Comparison of ENCODE assay signal across 8 cellular contexts in genomic region chr22:22507743-22508273, GRCh38. TPM values are rescaled to one million over a fixed set of nuclear protein-coding genes. Genes with fewer than 3 reads are reported as not detected.
A peak's percentile ranks its signal among the peaks of the same experiment; 100 is the strongest.
DNase-seq lines count a peak whose midpoint lies in the region; ATAC-seq, FAIRE-seq and TF ChIP-seq lines count a peak whose summit lies in the region.

No MANE protein-coding gene starts in this region.

- peaks cover 3% of the 10 kb centered on the region for H3K4me1 Mint-ChIP-seq in astrocyte (ENCODE audit: low read depth, unreplicated experiment)

- peaks cover 11% of the 10 kb centered on the region for H3K36me3 Mint-ChIP-seq in astrocyte (ENCODE audit: low read depth, unreplicated experiment)

- H3K36me3 ChIP-seq in left ventricle myocardium inferior (no peaks in the 10 kb centered on the region), astrocyte (ENCODE audit: insufficient read depth, low read length) (peaks cover 6% of the 10 kb centered on the region), mesendoderm (ENCODE audit: control insufficient read depth, insufficient read depth, low read length) (no peaks in the 10 kb centered on the region), aorta (ENCODE audit: control insufficient read depth in 1 of 2, insufficient read depth in 2 of 2, low read length in 1 of 2) (no peaks in the 10 kb centered on the region)

- H3K27me3 ChIP-seq in left ventricle myocardium inferior (ENCODE audit: low read depth) (peaks cover 40% of the 10 kb centered on the region), astrocyte (ENCODE audit: insufficient read depth, low read length) (no peaks in the 10 kb centered on the region), mesendoderm (ENCODE audit: insufficient read depth, low read length, poor library complexity) (no peaks in the 10 kb centered on the region), aorta (ENCODE audit: control insufficient read depth in 1 of 2, insufficient read depth in 2 of 2, low read length in 1 of 2) (no peaks in the 10 kb centered on the region)

- H4K8ac ChIP-seq in mesendoderm (ENCODE audit: low read depth, low read length) = peak overlapping the region; percentile 84

- H3K4me2 ChIP-seq in astrocyte (ENCODE audit: low read length) (peak overlapping the region; percentile 89), mesendoderm (ENCODE audit: low read length) (peak overlapping the region; percentile 74)

- peak overlapping the region; percentile 97 for H2AFZ ChIP-seq in astrocyte (ENCODE audit: low read depth, low read length)

- H2BK5ac ChIP-seq in mesendoderm (ENCODE audit: low read length) = no peak overlapping the region

- H3K4ac ChIP-seq in mesendoderm (ENCODE audit: low read depth, low read length) = no peak overlapping the region

- TF ChIP-seq CTCF in left ventricle myocardium inferior (IDR thresholded peaks at IDR 0.05; ENCODE audit: borderline replicate concordance) (no peak), astrocyte (IDR thresholded peaks at IDR 0.05; ENCODE audit: insufficient read depth, low read depth, low read length) (no peak)

- H3K9ac ChIP-seq in astrocyte (ENCODE audit: low read length) = peak overlapping the region; percentile 84
- peak overlapping the region; percentile 94 for H3K9ac ChIP-seq in mesendoderm (ENCODE audit: low read length)

- peaks cover 5% of the 10 kb centered on the region for H3K79me1 ChIP-seq in mesendoderm (ENCODE audit: low read length)

- no peaks in the 10 kb centered on the region for H3K79me2 ChIP-seq in astrocyte (ENCODE audit: insufficient read depth, low read length)
- no peaks in the 10 kb centered on the region for H3K79me2 ChIP-seq in mesendoderm (ENCODE audit: control insufficient read depth, insufficient read depth, low read length)

- no peak overlapping the region for H2BK15ac ChIP-seq in mesendoderm (replicated peaks; ENCODE audit: low read depth)

- H3K4me1 ChIP-seq in left ventricle myocardium inferior (peaks cover 7% of the 10 kb centered on the region), astrocyte (ENCODE audit: insufficient read depth, low read length) (peaks cover 3% of the 10 kb centered on the region), mesendoderm (ENCODE audit: control insufficient read depth, low read depth, low read length) (no peaks in the 10 kb centered on the region), aorta (ENCODE audit: control insufficient read depth in 1 of 2, insufficient read depth in 2 of 2, low read length in 2 of 2) (no peaks in the 10 kb centered on the region)

- H3K27ac ChIP-seq in left ventricle myocardium inferior (replicated peaks) (no peak overlapping the region), astrocyte (ENCODE audit: low read depth, low read length) (no peak overlapping the region), mesendoderm (ENCODE audit: low read depth, low read length) (no peak overlapping the region), aorta (ENCODE audit: low read depth in 1 of 2, low read length in 2 of 2) (no peak overlapping the region)

- H2BK120ac ChIP-seq in mesendoderm (ENCODE audit: low read depth, low read length) = no peak overlapping the region

- no peak for ATAC-seq in HG03139 (IDR thresholded peaks at IDR 0.05; ENCODE audit: unreplicated experiment)
- ATAC-seq in aorta (ENCODE audit: low FRiP score) = no peak
- no peak for ATAC-seq in GM21515 (IDR thresholded peaks at IDR 0.05; ENCODE audit: unreplicated experiment)
- no peak for ATAC-seq in HG02973 (IDR thresholded peaks at IDR 0.05; ENCODE audit: unreplicated experiment)

- no CpG with 5 or more reads among the region's 13 CpGs for WGBS in mesendoderm (ENCODE audit: extremely low coverage, insufficient coverage, low lambda C conversion rate)
- 32 to 35% methylated on average over 13 of the region's 13 CpGs for WGBS in aorta, 2 donors

- DNase-seq in left ventricle myocardium inferior (no peak), cardiac septum (ENCODE audit: low spot score) (no peak), astrocyte (ENCODE audit: low read depth) (no peak), mesendoderm (peak; percentile 25), aorta (no peak)

- peak overlapping the region; percentile 94 for H3K56ac ChIP-seq in mesendoderm (ENCODE audit: low read length)

- FAIRE-seq in astrocyte (lab: Jason Lieb, UNC) = no peak

- H3K18ac ChIP-seq in mesendoderm (ENCODE audit: low read length) = peak overlapping the region; percentile 4

- H3K4me3 Mint-ChIP-seq in astrocyte (ENCODE audit: unreplicated experiment) = peak overlapping the region; percentile 88

- peaks cover 5% of the 10 kb centered on the region for H3K9me3 Mint-ChIP-seq in astrocyte (ENCODE audit: unreplicated experiment)

- intact Hi-C loops in left ventricle myocardium inferior (cut with micrococcal nuclease) = no loop called here
- intact Hi-C loops in cardiac septum (cut with DNase I) = no loop called here
- intact Hi-C loops in aorta (cut with DNase I) = no loop called here

- no peak overlapping the region for H2AK5ac ChIP-seq in mesendoderm (ENCODE audit: low read length)

- H3K27ac Mint-ChIP-seq in astrocyte (ENCODE audit: unreplicated experiment) = peak overlapping the region; percentile 55

- H3K4me3 ChIP-seq in left ventricle myocardium inferior = peak overlapping the region; percentile 68
- H3K4me3 ChIP-seq in astrocyte (ENCODE audit: insufficient read depth, low read depth, low read length) = peak overlapping the region; percentile 74
- H3K4me3 ChIP-seq in mesendoderm (ENCODE audit: low read length) = peak overlapping the region; percentile 90
- H3K4me3 ChIP-seq in aorta (ENCODE audit: low read length in 2 of 2) = no peak overlapping the region

- H3K9me3 ChIP-seq in left ventricle myocardium inferior (replicated peaks) (peaks cover 33% of the 10 kb centered on the region), astrocyte (ENCODE audit: insufficient read depth, low read depth, low read length) (peaks cover 3% of the 10 kb centered on the region), aorta (ENCODE audit: control insufficient read depth, low read length) (peaks cover 8% of the 10 kb centered on the region)

- peaks cover 13% of the 10 kb centered on the region for H3K27me3 Mint-ChIP-seq in astrocyte (ENCODE audit: low read depth, unreplicated experiment)

- H3K23ac ChIP-seq in mesendoderm (ENCODE audit: low read length) = no peak overlapping the region

- H4K20me1 ChIP-seq in astrocyte (ENCODE audit: insufficient read depth, low read length) = no peaks in the 10 kb centered on the region

- no peak overlapping the region for H4K5ac ChIP-seq in mesendoderm (ENCODE audit: low read length)

RNA-seq across cellular contexts. Expression of gene ZNF280B, which starts 0.7 kb away (rescaled TPM):
- total RNA-seq in left ventricle myocardium inferior (0.96 TPM), cardiac septum (0.57 TPM), astrocyte (4.0 and 4.7 TPM in 2 replicates), aorta (under 1 TPM; 0.21 to 0.29 TPM)
- 4.8 TPM for polyA plus RNA-seq in mesendoderm (2013, experiment 1 of 2)
- 4.9 TPM for polyA plus RNA-seq in mesendoderm (2013, experiment 2 of 2)
- polyA plus RNA-seq in aorta = not detected

RNA-seq across cellular contexts. Expression of gene ZNF280A, which starts 12.3 kb away (rescaled TPM):
- total RNA-seq in left ventricle myocardium inferior (not detected), cardiac septum (not detected), astrocyte (0.09 TPM in 1 of 2 replicates, not detected in the other), aorta (not detected)
- 0.14 TPM for polyA plus RNA-seq in mesendoderm (2013, experiment 1 of 2)
- polyA plus RNA-seq in mesendoderm (2013, experiment 2 of 2) = 0.18 TPM
- polyA plus RNA-seq in aorta = not detected

RNA-seq across cellular contexts. Expression of gene PRAME, which starts 51.3 kb away (rescaled TPM):
- total RNA-seq in left ventricle myocardium inferior (not detected), cardiac septum (0.27 TPM), astrocyte (not detected in 2 replicates), aorta (not detected)
- 0.08 TPM for polyA plus RNA-seq in mesendoderm (2013, experiment 1 of 2)
- 0.06 TPM for polyA plus RNA-seq in mesendoderm (2013, experiment 2 of 2)
- polyA plus RNA-seq in aorta = not detected

Comparison
In these comparisons a context has a peak if more than half of its experiments do, and no peak if none do; other contexts are left out.
1. H3K4me3 ChIP-seq: peak in left ventricle myocardium inferior (single experiment), astrocyte (single experiment) and mesendoderm (single experiment); none in aorta (0 of 2).